1 cellular context compared by ENCODE assay signal in the genomic region with DNA sequence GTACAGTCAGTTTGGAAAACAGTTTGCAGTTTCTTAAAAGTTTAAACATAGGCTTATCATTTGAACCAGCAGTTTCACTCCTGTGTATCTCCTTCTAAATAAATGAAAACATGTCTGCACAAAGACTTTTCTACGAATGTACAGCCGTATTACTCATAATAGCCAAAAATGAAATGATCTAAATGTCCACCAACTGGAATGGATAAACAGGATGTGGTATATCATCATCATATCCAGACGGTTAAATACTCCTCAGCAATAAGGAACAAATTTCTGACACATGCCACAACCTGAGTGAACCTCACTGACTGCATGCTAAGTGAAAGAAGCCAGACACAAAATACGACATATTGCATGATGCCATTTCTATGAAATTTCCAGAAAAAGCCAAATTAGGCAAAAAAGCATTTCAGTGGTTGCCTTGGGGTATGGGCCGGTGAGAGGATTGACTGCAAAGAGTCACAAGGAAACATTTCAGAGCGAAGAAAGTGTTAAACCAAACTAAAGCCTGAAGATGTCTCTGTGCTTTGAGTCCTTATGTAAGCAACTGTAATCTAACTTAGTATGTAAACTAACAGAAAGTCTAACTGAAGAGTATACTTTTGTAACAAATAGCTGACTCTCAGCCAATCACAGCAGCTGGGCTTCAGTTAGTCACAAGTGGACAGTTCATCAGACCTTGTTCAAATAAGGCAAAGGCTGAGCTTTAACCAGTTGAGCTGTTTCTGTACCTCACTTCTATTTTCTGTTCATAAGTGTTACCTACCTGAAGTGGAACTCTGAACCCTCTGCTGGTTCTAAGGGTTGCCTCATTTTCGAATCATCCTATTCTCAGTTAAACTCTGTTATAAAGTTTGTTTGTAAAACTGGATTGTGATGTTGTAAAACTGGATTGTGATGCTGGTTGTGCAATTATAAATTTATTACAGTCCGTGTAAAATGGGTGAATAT.
TF ChIP-seq lines count a peak whose summit lies in the region.

No MANE protein-coding gene starts in this region.

TF ChIP-seq in HepG2, 621 proteins besides CTCF, POLR2A, EP300 and RAD21 (continued from another document):
- TF ChIP-seq, protein P1, sequence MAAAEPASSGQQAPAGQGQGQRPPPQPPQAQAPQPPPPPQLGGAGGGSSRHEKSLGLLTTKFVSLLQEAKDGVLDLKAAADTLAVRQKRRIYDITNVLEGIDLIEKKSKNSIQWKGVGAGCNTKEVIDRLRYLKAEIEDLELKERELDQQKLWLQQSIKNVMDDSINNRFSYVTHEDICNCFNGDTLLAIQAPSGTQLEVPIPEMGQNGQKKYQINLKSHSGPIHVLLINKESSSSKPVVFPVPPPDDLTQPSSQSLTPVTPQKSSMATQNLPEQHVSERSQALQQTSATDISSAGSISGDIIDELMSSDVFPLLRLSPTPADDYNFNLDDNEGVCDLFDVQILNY (CRISPR knock-in tag; conservative IDR thresholded peaks at IDR 0.05) = no peak
- TF ChIP-seq NKX3-1 (CRISPR knock-in tag; IDR thresholded peaks at IDR 0.05) (peak; percentile 65; the same call in 1 of the 2 replicates), ETV5 (CRISPR knock-in tag; IDR thresholded peaks at IDR 0.05; ENCODE audit: borderline replicate concordance) (no peak; the same call in 1 of the 2 replicates), TGIF2 (CRISPR knock-in tag; IDR thresholded peaks at IDR 0.05) (no peak), NFKB2 (CRISPR knock-in tag; IDR thresholded peaks at IDR 0.05; ENCODE audit: borderline replicate concordance) (no peak), MYNN (CRISPR knock-in tag; IDR thresholded peaks at IDR 0.05; ENCODE audit: low read depth) (no peak), ZNF781 (CRISPR knock-in tag; IDR thresholded peaks at IDR 0.05; ENCODE audit: borderline replicate concordance, not compliant biosample characterization) (no peak), MEF2D (CRISPR knock-in tag; IDR thresholded peaks at IDR 0.05) (peak; percentile 65; the same call in 1 of the 2 replicates), ATF7-NPFF (CRISPR knock-in tag; IDR thresholded peaks at IDR 0.05; ENCODE audit: low read depth) (no peak), JDP2 (CRISPR knock-in tag; IDR thresholded peaks at IDR 0.05; ENCODE audit: borderline replicate concordance) (no peak), ZEB1 (IDR thresholded peaks at IDR 0.05; ENCODE audit: insufficient replicate concordance, low read depth) (peak; percentile 32), SYNCRIP (IDR thresholded peaks at IDR 0.05; ENCODE audit: insufficient read depth, low read depth, low read length) (no peak), ZNF232 (CRISPR knock-in tag; IDR thresholded peaks at IDR 0.05; ENCODE audit: borderline replicate concordance) (peak; percentile 83), ZNF607 (CRISPR knock-in tag; IDR thresholded peaks at IDR 0.05; ENCODE audit: borderline replicate concordance) (no peak; the same call in 1 of the 2 replicates), ZFP41 (CRISPR knock-in tag; IDR thresholded peaks at IDR 0.05; ENCODE audit: borderline replicate concordance) (no peak), YEATS4 (CRISPR knock-in tag; IDR thresholded peaks at IDR 0.05; ENCODE audit: borderline replicate concordance) (0 out of 2 replicates have a peak, but pooled peaks have one; percentile 30), ARID2 (CRISPR knock-in tag; IDR thresholded peaks at IDR 0.05; ENCODE audit: borderline replicate concordance) (no peak), GPN1 (CRISPR knock-in tag; IDR thresholded peaks at IDR 0.05; ENCODE audit: borderline replicate concordance) (no peak), NR2F6 (IDR thresholded peaks at IDR 0.05) (no peak), NR2F6 (CRISPR knock-in tag; IDR thresholded peaks at IDR 0.05) (no peak; the same call in 1 of the 2 replicates)
- TF ChIP-seq, protein P2, sequence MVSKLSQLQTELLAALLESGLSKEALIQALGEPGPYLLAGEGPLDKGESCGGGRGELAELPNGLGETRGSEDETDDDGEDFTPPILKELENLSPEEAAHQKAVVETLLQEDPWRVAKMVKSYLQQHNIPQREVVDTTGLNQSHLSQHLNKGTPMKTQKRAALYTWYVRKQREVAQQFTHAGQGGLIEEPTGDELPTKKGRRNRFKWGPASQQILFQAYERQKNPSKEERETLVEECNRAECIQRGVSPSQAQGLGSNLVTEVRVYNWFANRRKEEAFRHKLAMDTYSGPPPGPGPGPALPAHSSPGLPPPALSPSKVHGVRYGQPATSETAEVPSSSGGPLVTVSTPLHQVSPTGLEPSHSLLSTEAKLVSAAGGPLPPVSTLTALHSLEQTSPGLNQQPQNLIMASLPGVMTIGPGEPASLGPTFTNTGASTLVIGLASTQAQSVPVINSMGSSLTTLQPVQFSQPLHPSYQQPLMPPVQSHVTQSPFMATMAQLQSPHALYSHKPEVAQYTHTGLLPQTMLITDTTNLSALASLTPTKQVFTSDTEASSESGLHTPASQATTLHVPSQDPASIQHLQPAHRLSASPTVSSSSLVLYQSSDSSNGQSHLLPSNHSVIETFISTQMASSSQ (IDR thresholded peaks at IDR 0.05; ENCODE audit: low read depth) = peak; percentile 50; the same call in 1 of the 2 replicates
- TF ChIP-seq, protein P2 (CRISPR knock-in tag; IDR thresholded peaks at IDR 0.05; ENCODE audit: borderline replicate concordance) = no peak
- TF ChIP-seq, protein P3, sequence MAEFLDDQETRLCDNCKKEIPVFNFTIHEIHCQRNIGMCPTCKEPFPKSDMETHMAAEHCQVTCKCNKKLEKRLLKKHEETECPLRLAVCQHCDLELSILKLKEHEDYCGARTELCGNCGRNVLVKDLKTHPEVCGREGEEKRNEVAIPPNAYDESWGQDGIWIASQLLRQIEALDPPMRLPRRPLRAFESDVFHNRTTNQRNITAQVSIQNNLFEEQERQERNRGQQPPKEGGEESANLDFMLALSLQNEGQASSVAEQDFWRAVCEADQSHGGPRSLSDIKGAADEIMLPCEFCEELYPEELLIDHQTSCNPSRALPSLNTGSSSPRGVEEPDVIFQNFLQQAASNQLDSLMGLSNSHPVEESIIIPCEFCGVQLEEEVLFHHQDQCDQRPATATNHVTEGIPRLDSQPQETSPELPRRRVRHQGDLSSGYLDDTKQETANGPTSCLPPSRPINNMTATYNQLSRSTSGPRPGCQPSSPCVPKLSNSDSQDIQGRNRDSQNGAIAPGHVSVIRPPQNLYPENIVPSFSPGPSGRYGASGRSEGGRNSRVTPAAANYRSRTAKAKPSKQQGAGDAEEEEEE (CRISPR knock-in tag; IDR thresholded peaks at IDR 0.05; ENCODE audit: borderline replicate concordance) = no peak
- TF ChIP-seq, protein P4, sequence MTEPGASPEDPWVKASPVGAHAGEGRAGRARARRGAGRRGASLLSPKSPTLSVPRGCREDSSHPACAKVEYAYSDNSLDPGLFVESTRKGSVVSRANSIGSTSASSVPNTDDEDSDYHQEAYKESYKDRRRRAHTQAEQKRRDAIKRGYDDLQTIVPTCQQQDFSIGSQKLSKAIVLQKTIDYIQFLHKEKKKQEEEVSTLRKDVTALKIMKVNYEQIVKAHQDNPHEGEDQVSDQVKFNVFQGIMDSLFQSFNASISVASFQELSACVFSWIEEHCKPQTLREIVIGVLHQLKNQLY (CRISPR knock-in tag; IDR thresholded peaks at IDR 0.05) = no peak
- TF ChIP-seq, protein P5, sequence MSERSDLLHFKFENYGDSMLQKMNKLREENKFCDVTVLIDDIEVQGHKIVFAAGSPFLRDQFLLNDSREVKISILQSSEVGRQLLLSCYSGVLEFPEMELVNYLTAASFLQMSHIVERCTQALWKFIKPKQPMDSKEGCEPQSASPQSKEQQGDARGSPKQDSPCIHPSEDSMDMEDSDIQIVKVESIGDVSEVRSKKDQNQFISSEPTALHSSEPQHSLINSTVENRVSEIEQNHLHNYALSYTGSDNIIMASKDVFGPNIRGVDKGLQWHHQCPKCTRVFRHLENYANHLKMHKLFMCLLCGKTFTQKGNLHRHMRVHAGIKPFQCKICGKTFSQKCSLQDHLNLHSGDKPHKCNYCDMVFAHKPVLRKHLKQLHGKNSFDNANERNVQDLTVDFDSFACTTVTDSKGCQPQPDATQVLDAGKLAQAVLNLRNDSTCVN (CRISPR knock-in tag; IDR thresholded peaks at IDR 0.05; ENCODE audit: borderline replicate concordance) = no peak
